8 cellular contexts compared by ENCODE assay signal in genomic region chr22:40107756-40108437, GRCh38.
DNase-seq lines count a peak whose midpoint lies in the region; ATAC-seq and TF ChIP-seq lines count a peak whose summit lies in the region.

No MANE protein-coding gene starts in this region.

- peak overlapping the region; percentile 2 for H3K27ac Mint-ChIP-seq in type B pancreatic cell

- peak; percentile 84 for ATAC-seq in left lobe of liver
- no peak for ATAC-seq in HG03442 (IDR thresholded peaks at IDR 0.05; ENCODE audit: unreplicated experiment)
- no peak for ATAC-seq in GM18868 (IDR thresholded peaks at IDR 0.05; ENCODE audit: unreplicated experiment)

- H3K36me3 Mint-ChIP-seq in type B pancreatic cell: no peaks in the 10 kb centered on the region

- in situ Hi-C loops in ACHN (cut with HindIII; ENCODE audit: low pct_ligation_motif_present, low pct_unique_long_range_greater_than_20kb, low sequenced_read_pairs): no loop called here
- in situ Hi-C loops in astrocyte of the spinal cord (cut with HindIII; ENCODE audit: low sequenced_read_pairs): no loop called here

- TF ChIP-seq CTCF in astrocyte of the spinal cord (IDR thresholded peaks at IDR 0.05; ENCODE audit: low read depth, low read length): no peak
- no peak for TF ChIP-seq CTCF in type B pancreatic cell (conservative IDR thresholded peaks at IDR 0.05)

- peaks cover 13% of the 10 kb centered on the region for H3K4me1 Mint-ChIP-seq in type B pancreatic cell (ENCODE audit: unreplicated experiment)

- H3K4me3 Mint-ChIP-seq in type B pancreatic cell: no peak overlapping the region

- H3K4me3 ChIP-seq in astrocyte of the spinal cord (ENCODE audit: low read depth, low read length): no peak overlapping the region

- no peaks in the 10 kb centered on the region for H3K27me3 Mint-ChIP-seq in type B pancreatic cell

- H3K9me3 Mint-ChIP-seq in type B pancreatic cell: no peaks in the 10 kb centered on the region

- peak; percentile 70 for DNase-seq in ACHN
- peak; percentile 18 for DNase-seq in NAMALWA (ENCODE audit: low spot score)
- DNase-seq in astrocyte of the spinal cord (ENCODE audit: low read depth, low spot score): peak; percentile 5
- DNase-seq in left lobe of liver (ENCODE audit: low spot score): no peak
- DNase-seq in type B pancreatic cell (ENCODE audit: extremely low spot score, unreplicated experiment): no peak
- no peak for DNase-seq in NOMO-1 treated with DMSO at 0.1 percent for 48 hours (lab: John Stamatoyannopoulos, UW; ENCODE audit: unreplicated experiment)

Comparison
In these comparisons a context has a peak if more than half of its experiments do, and no peak if none do; other contexts are left out.
1. DNase-seq: peak in ACHN (single experiment), NAMALWA (single experiment) and astrocyte of the spinal cord (single experiment); none in left lobe of liver (single experiment), type B pancreatic cell (single experiment) and NOMO-1 treated with DMSO at 0.1 percent for 48 hours (single experiment).